Comparison of ENCODE assay signal across 26 cellular contexts in genomic region chr11:102179366-102179765, GRCh38.
DNase-seq lines count a peak whose midpoint lies in the region; ATAC-seq and TF ChIP-seq lines count a peak whose summit lies in the region.
"Had no signal": no experiment of that assay in that cellular context is flagged by ENCODE, and none has a peak within 500 bp of the region (broad histone marks: within the 10 kb centered on the region; RNA-seq: fewer than 3 reads in every experiment).

No MANE protein-coding gene starts in this region.

- H3K27ac ChIP-seq in epithelial cell of prostate (peak overlapping the region; percentile 86), muscle layer of duodenum (ENCODE audit: low read length) (peak overlapping the region; percentile 49), tibial artery (peak overlapping the region; percentile 81 to 87)
- H3K27ac ChIP-seq: parathyroid adenoma, SJCRH30 had no signal

- no peak for ATAC-seq in GM21528 (IDR thresholded peaks at IDR 0.05; ENCODE audit: low FRiP score, unreplicated experiment)
- ATAC-seq: naive thymus-derived CD8-positive, alpha-beta T cell had no signal

- H3K27ac Mint-ChIP-seq in HFFc6: peak overlapping the region; percentile 86
- no peak overlapping the region for H3K27ac Mint-ChIP-seq in activated T-helper 1 cell treated with anti-CD3 and anti-CD28 coated beads, Interleukin-12 subunit alpha, Interleukin-12 subunit beta, Interleukin-2, Interleukin-4 antibody, amounts not matched to agents 30 ng/mL and 10 ng/mL and 1 ng/mL, durations not matched to agents 14 hours and 24 hours and 36 hours
- H3K27ac Mint-ChIP-seq: IgD-negative memory B cell; T-helper 1 cell treated with Interleukin-12 subunit alpha and Interleukin-12 subunit beta and Interleukin-4 antibody, amounts not matched to agents 30 μg/mL and 1 μg/mL, for 36 hours had no signal

- H3K9me3 ChIP-seq in muscle layer of duodenum (ENCODE audit: control insufficient read depth in 1 of 2, low read length in 2 of 2) (no peaks in the 10 kb centered on the region), tibial artery (no peaks in the 10 kb centered on the region)
- H3K9me3 ChIP-seq: MG63, SJCRH30 had no signal

- H3K4me1 Mint-ChIP-seq in HFFc6 (ENCODE audit: low read depth): peaks cover 61% of the 10 kb centered on the region
- H3K4me1 Mint-ChIP-seq in activated T-helper 1 cell treated with anti-CD3 and anti-CD28 coated beads, Interleukin-12 subunit alpha, Interleukin-12 subunit beta, Interleukin-2, Interleukin-4 antibody, amounts not matched to agents 30 ng/mL and 10 ng/mL and 1 ng/mL, durations not matched to agents 14 hours and 24 hours and 36 hours (ENCODE audit: low read depth): no peaks in the 10 kb centered on the region
- H3K4me1 Mint-ChIP-seq: central memory CD8-positive, alpha-beta T cell; naive thymus-derived CD8-positive, alpha-beta T cell had no signal

- DNase-seq in HFFc6: no peak
- DNase-seq in epithelial cell of prostate (ENCODE audit: low read depth, low spot score): no peak
- no peak for DNase-seq in tibial artery
- no peak for DNase-seq in middle frontal gyrus (ENCODE audit: extremely low spot score, low spot score)
- no peak for DNase-seq in GM13976 (ENCODE audit: low spot score)
- no peak for DNase-seq in activated T-helper 1 cell treated with anti-CD3 and anti-CD28 coated beads, Interleukin-12 subunit alpha, Interleukin-12 subunit beta, Interleukin-2, Interleukin-4 antibody, amounts not matched to agents 30 ng/mL and 10 ng/mL and 1 ng/mL, durations not matched to agents 14 hours and 24 hours and 36 hours (ENCODE audit: low spot score)
- DNase-seq: activated CD4-positive, alpha-beta T cell treated with anti-CD3 and anti-CD28 coated beads, Interleukin-2, amount 50 U/mL, for 1 hour; activated CD8-positive, alpha-beta memory T cell treated with anti-CD3 and anti-CD28 coated beads, Interleukin-2, amount 50 U/mL, for 48 hours; activated gamma-delta T cell; amniotic stem cell; DMS79 treated with DMSO at 0.1 percent for 48 hours; effector CD4-positive, alpha-beta T cell; MG63; naive thymus-derived CD8-positive, alpha-beta T cell; NCI-H1436 treated with DMSO at 0.1 percent for 48 hours; NCI-H2171; NCI-H748 treated with DMSO at 0.1 percent for 48 hours; OCI-M1; SJCRH30; stimulated activated CD4-positive, alpha-beta T cell treated with anti-CD3 and anti-CD28 coated beads, Interleukin-4, amount 100 ng/mL, for 24 hours had no signal

- no peaks in the 10 kb centered on the region for H3K27me3 Mint-ChIP-seq in HFFc6 (ENCODE audit: insufficient read depth)
- H3K27me3 Mint-ChIP-seq in activated T-helper 1 cell treated with anti-CD3 and anti-CD28 coated beads, Interleukin-12 subunit alpha, Interleukin-12 subunit beta, Interleukin-2, Interleukin-4 antibody, amounts not matched to agents 30 ng/mL and 10 ng/mL and 1 ng/mL, durations not matched to agents 14 hours and 24 hours and 36 hours (ENCODE audit: insufficient read depth): no peaks in the 10 kb centered on the region
- H3K27me3 Mint-ChIP-seq: central memory CD8-positive, alpha-beta T cell had no signal

- H3K36me3 ChIP-seq in muscle layer of duodenum (ENCODE audit: control insufficient read depth in 1 of 2, insufficient read depth in 2 of 2, low read length in 2 of 2) (peaks cover 8 to 9% of the 10 kb centered on the region in 2 donors), tibial artery (peaks cover 3 to 15% (median 5%) of the 10 kb centered on the region in 3 donors)
- H3K36me3 ChIP-seq: SJCRH30 had no signal

- H3K4me3 ChIP-seq in muscle layer of duodenum (ENCODE audit: low read depth in 1 of 2, low read length in 2 of 2) (no peak overlapping the region), tibial artery (no peak overlapping the region)
- H3K4me3 ChIP-seq: MG63, SJCRH30 had no signal

- H3K36me3 Mint-ChIP-seq in HFFc6 (ENCODE audit: low read depth): peaks cover 72% of the 10 kb centered on the region
- no peaks in the 10 kb centered on the region for H3K36me3 Mint-ChIP-seq in activated T-helper 1 cell treated with anti-CD3 and anti-CD28 coated beads, Interleukin-12 subunit alpha, Interleukin-12 subunit beta, Interleukin-2, Interleukin-4 antibody, amounts not matched to agents 30 ng/mL and 10 ng/mL and 1 ng/mL, durations not matched to agents 14 hours and 24 hours and 36 hours (ENCODE audit: low read depth)
- H3K36me3 Mint-ChIP-seq: IgD-negative memory B cell; naive thymus-derived CD8-positive, alpha-beta T cell had no signal

- H3K9me3 Mint-ChIP-seq in HFFc6: peaks cover 6% of the 10 kb centered on the region
- no peaks in the 10 kb centered on the region for H3K9me3 Mint-ChIP-seq in activated T-helper 1 cell treated with anti-CD3 and anti-CD28 coated beads, Interleukin-12 subunit alpha, Interleukin-12 subunit beta, Interleukin-2, Interleukin-4 antibody, amounts not matched to agents 30 ng/mL and 10 ng/mL and 1 ng/mL, durations not matched to agents 14 hours and 24 hours and 36 hours
- H3K9me3 Mint-ChIP-seq: central memory CD8-positive, alpha-beta T cell; IgD-negative memory B cell; T-helper 1 cell treated with Interleukin-12 subunit alpha and Interleukin-12 subunit beta and Interleukin-4 antibody, amounts not matched to agents 30 μg/mL and 1 μg/mL, for 36 hours had no signal

- TF ChIP-seq CTCF in HFFc6 (IDR thresholded peaks at IDR 0.05): no peak
- no peak for TF ChIP-seq CTCF in tibial artery (IDR thresholded peaks at IDR 0.05)
- no peak for TF ChIP-seq CTCF in GM13976 (IDR thresholded peaks at IDR 0.05; ENCODE audit: borderline replicate concordance, control extremely low read depth, extremely low read depth, insufficient read depth, missing control alignments)

- H3K27me3 ChIP-seq in muscle layer of duodenum (ENCODE audit: low read depth, low read length) (no peaks in the 10 kb centered on the region), tibial artery (no peaks in the 10 kb centered on the region)
- H3K27me3 ChIP-seq: MG63, SJCRH30 had no signal

- H3K4me3 Mint-ChIP-seq in HFFc6: peak overlapping the region; percentile 31; the same call in 1 of the 2 replicates
- no peak overlapping the region for H3K4me3 Mint-ChIP-seq in activated T-helper 1 cell treated with anti-CD3 and anti-CD28 coated beads, Interleukin-12 subunit alpha, Interleukin-12 subunit beta, Interleukin-2, Interleukin-4 antibody, amounts not matched to agents 30 ng/mL and 10 ng/mL and 1 ng/mL, durations not matched to agents 14 hours and 24 hours and 36 hours
- H3K4me3 Mint-ChIP-seq: central memory CD8-positive, alpha-beta T cell; IgD-negative memory B cell; naive thymus-derived CD8-positive, alpha-beta T cell; T-helper 1 cell treated with Interleukin-12 subunit alpha and Interleukin-12 subunit beta and Interleukin-4 antibody, amounts not matched to agents 30 μg/mL and 1 μg/mL, for 36 hours had no signal

- in situ Hi-C loops in GM13976 (cut with MboI; ENCODE audit: low sequenced_read_pairs, unreplicated experiment): no loop called here

- intact Hi-C loops in tibial artery (cut with DNase I; ENCODE audit: low total_unique reads): loop anchor here (10.0 kb wide), 1 partner anchor 65 kb away; the partner anchor contains the start of gene YAP1
- intact Hi-C loops in activated T-helper 1 cell treated with anti-CD3 and anti-CD28 coated beads, Interleukin-12 subunit alpha, Interleukin-12 subunit beta, Interleukin-2, Interleukin-4 antibody, amounts not matched to agents 30 ng/mL and 10 ng/mL and 1 ng/mL, durations not matched to agents 14 hours and 24 hours and 36 hours (cut with micrococcal nuclease): no loop called here

- H3K4me1 ChIP-seq in muscle layer of duodenum (ENCODE audit: control insufficient read depth in 1 of 2, insufficient read depth in 2 of 2, low read length in 2 of 2) (peaks cover 0 to 4% of the 10 kb centered on the region in 2 donors), tibial artery (peaks cover 0 to 48% (median 17%) of the 10 kb centered on the region in 4 donors)
- H3K4me1 ChIP-seq: parathyroid adenoma, SJCRH30 had no signal
